In the genomic region with DNA sequence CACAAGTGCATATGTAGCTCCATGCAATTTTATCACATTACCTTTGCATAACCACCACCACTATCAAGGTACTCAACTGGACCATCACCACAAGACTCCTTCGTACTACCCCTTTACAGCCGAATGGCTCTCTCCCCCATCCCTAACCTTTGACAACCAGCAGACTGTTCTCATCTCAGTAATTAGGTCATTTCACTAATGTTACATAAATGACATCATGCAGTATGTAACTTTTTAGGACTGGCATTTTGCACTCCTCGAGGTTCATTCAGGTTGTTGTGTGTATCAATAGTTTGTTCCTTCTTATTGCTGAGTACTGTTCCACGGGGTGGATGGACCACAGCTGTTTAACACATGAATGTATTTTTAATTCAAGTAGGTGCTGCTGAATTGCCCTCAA, we compare ENCODE assay signal across 27 cellular contexts.
"Had no signal": no experiment of that assay in that cellular context is flagged by ENCODE, and none has a peak within 500 bp of the region (broad histone marks: within the 10 kb centered on the region; RNA-seq: fewer than 3 reads in every experiment).

No MANE protein-coding gene starts in this region.

- ATAC-seq: stimulated activated effector memory CD8-positive, alpha-beta T cell treated with anti-CD3 and anti-CD28 coated beads, Interleukin-12 subunit alpha, Interleukin-12 subunit beta, amount 100 ng/mL, for 72 hours; stimulated activated memory B cell treated with anti-CD40 and anti-IgM and Interleukin-4, amounts not matched to agents 10 μg/mL and 1 μg/mL and 100 μg/mL, for 72 hours; stimulated activated naive B cell treated with anti-CD40 and anti-IgM and Interleukin-4, amounts not matched to agents 10 μg/mL and 1 μg/mL and 100 μg/mL, for 72 hours; stimulated activated naive CD8-positive, alpha-beta T cell treated with anti-CD3 and anti-CD28 coated beads, Interleukin-15, amount 100 ng/mL, for 72 hours; stimulated activated naive CD8-positive, alpha-beta T cell treated with anti-CD3 and anti-CD28 coated beads, Interleukin-15, Interleukin-2, amounts not matched to agents 100 U/mL and 50 U/mL, for 24 hours; upper lobe of right lung had no signal

- H3K4me3 ChIP-seq: stomach, suprapubic skin, testis, thoracic aorta, thyroid gland, tibial artery, tibial nerve, transverse colon, upper lobe of left lung, upper lobe of right lung, uterus, vagina had no signal

- FAIRE-seq: urothelium cell line had no signal

- H3K4me3 Mint-ChIP-seq: stimulated activated effector memory CD8-positive, alpha-beta T cell treated with anti-CD3 and anti-CD28 coated beads, Interleukin-12 subunit alpha, Interleukin-12 subunit beta, amount 100 ng/mL, for 72 hours; stimulated activated memory B cell treated with anti-CD40 and anti-IgM and Interleukin-4, amounts not matched to agents 10 μg/mL and 1 μg/mL and 100 μg/mL, for 72 hours; stimulated activated naive B cell treated with anti-CD40 and anti-IgM and Interleukin-4, amounts not matched to agents 10 μg/mL and 1 μg/mL and 100 μg/mL, for 72 hours; stimulated activated naive CD8-positive, alpha-beta T cell treated with anti-CD3 and anti-CD28 coated beads, Interleukin-15, amount 100 ng/mL, for 72 hours; stimulated activated naive CD8-positive, alpha-beta T cell treated with anti-CD3 and anti-CD28 coated beads, Interleukin-15, Interleukin-2, amounts not matched to agents 100 ng/mL and 50 ng/mL, for 24 hours; type B pancreatic cell had no signal

- H3K27ac Mint-ChIP-seq: stimulated activated effector memory CD8-positive, alpha-beta T cell treated with anti-CD3 and anti-CD28 coated beads, Interleukin-12 subunit alpha, Interleukin-12 subunit beta, amount 100 ng/mL, for 72 hours; stimulated activated memory B cell treated with anti-CD40 and anti-IgM and Interleukin-4, amounts not matched to agents 10 μg/mL and 1 μg/mL and 100 μg/mL, for 72 hours; stimulated activated naive B cell treated with anti-CD40 and anti-IgM and Interleukin-4, amounts not matched to agents 10 μg/mL and 1 μg/mL and 100 μg/mL, for 72 hours; stimulated activated naive CD8-positive, alpha-beta T cell treated with anti-CD3 and anti-CD28 coated beads, Interleukin-15, amount 100 ng/mL, for 72 hours; stimulated activated naive CD8-positive, alpha-beta T cell treated with anti-CD3 and anti-CD28 coated beads, Interleukin-15, Interleukin-2, amounts not matched to agents 100 ng/mL and 50 ng/mL, for 24 hours; type B pancreatic cell had no signal

- H3K36me3 ChIP-seq: stomach, suprapubic skin, thoracic aorta, thyroid gland, tibial artery, tibial nerve, transverse colon, upper lobe of left lung, upper lobe of right lung, uterus, vagina had no signal

- H3K27me3 ChIP-seq: testis, thyroid gland, tibial artery, tibial nerve, upper lobe of left lung, upper lobe of right lung, uterus, vagina had no signal

- H3K36me3 Mint-ChIP-seq: stimulated activated effector memory CD8-positive, alpha-beta T cell treated with anti-CD3 and anti-CD28 coated beads, Interleukin-12 subunit alpha, Interleukin-12 subunit beta, amount 100 ng/mL, for 72 hours; stimulated activated memory B cell treated with anti-CD40 and anti-IgM and Interleukin-4, amounts not matched to agents 10 μg/mL and 1 μg/mL and 100 μg/mL, for 72 hours; stimulated activated naive B cell treated with anti-CD40 and anti-IgM and Interleukin-4, amounts not matched to agents 10 μg/mL and 1 μg/mL and 100 μg/mL, for 72 hours; type B pancreatic cell had no signal

- H3K9me3 Mint-ChIP-seq: stimulated activated effector memory CD8-positive, alpha-beta T cell treated with anti-CD3 and anti-CD28 coated beads, Interleukin-12 subunit alpha, Interleukin-12 subunit beta, amount 100 ng/mL, for 72 hours; stimulated activated memory B cell treated with anti-CD40 and anti-IgM and Interleukin-4, amounts not matched to agents 10 μg/mL and 1 μg/mL and 100 μg/mL, for 72 hours; stimulated activated naive B cell treated with anti-CD40 and anti-IgM and Interleukin-4, amounts not matched to agents 10 μg/mL and 1 μg/mL and 100 μg/mL, for 72 hours; stimulated activated naive CD8-positive, alpha-beta T cell treated with anti-CD3 and anti-CD28 coated beads, Interleukin-15, amount 100 ng/mL, for 72 hours; stimulated activated naive CD8-positive, alpha-beta T cell treated with anti-CD3 and anti-CD28 coated beads, Interleukin-15, Interleukin-2, amounts not matched to agents 100 ng/mL and 50 ng/mL, for 24 hours; type B pancreatic cell had no signal

- H3K4me1 ChIP-seq: stomach, suprapubic skin, testis, thyroid gland, tibial nerve, transverse colon, upper lobe of left lung, upper lobe of right lung, uterus, vagina had no signal

- H3K9me3 ChIP-seq: stomach, suprapubic skin, testis, thoracic aorta, thyroid gland, tibial artery, tibial nerve, transverse colon, upper lobe of left lung, upper lobe of right lung, uterus, vagina had no signal

- H3K27ac ChIP-seq: stomach, suprapubic skin, testis, thoracic aorta, thyroid gland, tibial artery, tibial nerve, transverse colon, upper lobe of left lung, upper lobe of right lung, uterus, vagina had no signal

- DNase-seq: stimulated activated CD4-positive, alpha-beta T cell treated with anti-CD3 and anti-CD28 coated beads, Interleukin-2, amount 100 ng/mL, for 48 hours; stimulated activated CD4-positive, alpha-beta T cell treated with anti-CD3 and anti-CD28 coated beads, Interleukin-4, amount 100 ng/mL, for 1 hour; stimulated activated CD4-positive, alpha-beta T cell treated with anti-CD3 and anti-CD28 coated beads, Interleukin-4, amount 100 ng/mL, for 24 hours; stimulated activated CD4-positive, alpha-beta T cell treated with anti-CD3 and anti-CD28 coated beads, Interleukin-4, amount 100 ng/mL, for 4 hours; stimulated activated CD8-positive, alpha-beta memory T cell treated with anti-CD3 and anti-CD28 coated beads, Interleukin-4, amount 100 ng/mL, for 48 hours; stimulated activated naive B cell treated with anti-CD40 and anti-IgM and Interleukin-4, amounts not matched to agents 10 μg/mL and 1 μg/mL and 100 μg/mL, for 72 hours; stimulated activated naive CD4-positive, alpha-beta T cell; stimulated activated naive CD4-positive, alpha-beta T cell treated with Interleukin-2 at 50 U/mL for 16 hours; stimulated activated naive CD8-positive, alpha-beta T cell treated with anti-CD3 and anti-CD28 coated beads, Interleukin-15, amount 100 ng/mL, for 72 hours; stimulated activated naive CD8-positive, alpha-beta T cell treated with anti-CD3 and anti-CD28 coated beads, Interleukin-15, Interleukin-2, amounts not matched to agents 100 U/mL and 50 U/mL, for 24 hours; stomach; testis; thyroid gland; tibial artery; transverse colon; upper lobe of left lung; upper lobe of right lung; uterus had no signal

- H3K4me1 Mint-ChIP-seq: stimulated activated effector memory CD8-positive, alpha-beta T cell treated with anti-CD3 and anti-CD28 coated beads, Interleukin-12 subunit alpha, Interleukin-12 subunit beta, amount 100 ng/mL, for 72 hours; stimulated activated memory B cell treated with anti-CD40 and anti-IgM and Interleukin-4, amounts not matched to agents 10 μg/mL and 1 μg/mL and 100 μg/mL, for 72 hours; stimulated activated naive B cell treated with anti-CD40 and anti-IgM and Interleukin-4, amounts not matched to agents 10 μg/mL and 1 μg/mL and 100 μg/mL, for 72 hours; stimulated activated naive CD8-positive, alpha-beta T cell treated with anti-CD3 and anti-CD28 coated beads, Interleukin-15, amount 100 ng/mL, for 72 hours had no signal
